In genomic region chr6:100088009-100088408, GRCh38 we compare ENCODE assay signal across 15 cellular contexts.
DNase-seq lines count a peak whose midpoint lies in the region; ATAC-seq and TF ChIP-seq lines count a peak whose summit lies in the region.
"Had no signal": no experiment of that assay in that cellular context is flagged by ENCODE, and none has a peak within 500 bp of the region (broad histone marks: within the 10 kb centered on the region; RNA-seq: fewer than 3 reads in every experiment).

No MANE protein-coding gene starts in this region.

- H3K4me3 ChIP-seq in mammary epithelial cell (replicated peaks in 1 of 3; ENCODE audit: insufficient read depth in 1 of 3, low read depth in 2 of 3, low read length in 3 of 3) (no peak overlapping the region), A673 (ENCODE audit: low read depth, low read length, poor library complexity, severe bottlenecking) (no peak overlapping the region)
- H3K4me3 ChIP-seq: MG63, upper lobe of left lung had no signal

- TF ChIP-seq CTCF in mammary epithelial cell (conservative IDR thresholded peaks at IDR 0.05 in 1 of 2, IDR thresholded peaks at IDR 0.05 in 1 of 2; ENCODE audit: extremely low read depth in 1 of 2, insufficient read depth in 1 of 2, low read depth in 1 of 2, low read length in 2 of 2) (no peak), A673 (conservative IDR thresholded peaks at IDR 0.05; ENCODE audit: low read depth, low read length) (no peak)

- H3K9me3 ChIP-seq in mammary epithelial cell (replicated peaks; ENCODE audit: insufficient read depth, low read length) (no peaks in the 10 kb centered on the region), A673 (ENCODE audit: low read depth, low read length, poor library complexity, severe bottlenecking) (no peaks in the 10 kb centered on the region)
- H3K9me3 ChIP-seq: BE2C, upper lobe of left lung had no signal

- no peak for ATAC-seq in HG03469 (IDR thresholded peaks at IDR 0.05; ENCODE audit: unreplicated experiment)
- ATAC-seq: activated T-cell treated with anti-CD3 and anti-CD28 coated beads, Interleukin-2, amount 50 U/mL, for 72 hours had no signal

- H3K4me2 ChIP-seq in mammary epithelial cell (ENCODE audit: insufficient read depth, low read depth, low read length) = no peak overlapping the region

- DNase-seq in AG08395 (ENCODE audit: low spot score) = peak; percentile 66
- DNase-seq in HT1080 (ENCODE audit: low read depth) = peak; percentile 33
- peak; percentile 28 for DNase-seq in mammary epithelial cell
- DNase-seq in kidney tubule cell (ENCODE audit: low spot score) = peak; percentile 26
- no peak for DNase-seq in A673 (ENCODE audit: low spot score)
- DNase-seq in substantia nigra (lab: John Stamatoyannopoulos, UW) = no peak
- DNase-seq in activated T-cell treated with anti-CD3 and anti-CD28 coated beads, Interleukin-2, amount 50 U/mL, for 1 hour = no peak
- DNase-seq: activated CD4-positive, alpha-beta T cell treated with anti-CD3 and anti-CD28 coated beads for 48 hours; activated T-cell treated with anti-CD3 and anti-CD28 coated beads, Interleukin-2, amount 50 U/mL, for 72 hours; BE2C; DMS79 treated with DMSO at 0.1 percent for 48 hours; MG63; occipital lobe; upper lobe of left lung had no signal

- no peaks in the 10 kb centered on the region for H4K20me1 ChIP-seq in mammary epithelial cell (ENCODE audit: insufficient read depth, low read length)

- BruUV-seq in mammary epithelial cell (replicated peaks; lab: Mats Ljungman, UMichigan) (no TSS peak), A673 (replicated peaks; lab: Mats Ljungman, UMichigan) (no TSS peak)

- intact Hi-C loops in mammary epithelial cell (cut with micrococcal nuclease) = no loop called here
- intact Hi-C loops in A673 (cut with micrococcal nuclease; ENCODE audit: unreplicated experiment) = no loop called here

- no peaks in the 10 kb centered on the region for H3K4me1 ChIP-seq in mammary epithelial cell (ENCODE audit: insufficient read depth, low read length)
- H3K4me1 ChIP-seq in A673 (ENCODE audit: insufficient read depth, low read length, poor library complexity, severe bottlenecking) = peaks cover 10% of the 10 kb centered on the region
- H3K4me1 ChIP-seq: BE2C, upper lobe of left lung had no signal

- CTCF ChIA-PET in mammary epithelial cell (lab: Charles Lee; ENCODE audit: low non-redundant PET) = no interaction called here
- CTCF ChIA-PET in A673 (lab: Charles Lee) = no interaction called here

- WGBS in mammary epithelial cell (ENCODE audit: low coverage, missing lambda C conversion rate) = 85% methylated on average over 1 of the region's 1 CpG

- in situ Hi-C loops in mammary epithelial cell (cut with MboI; ENCODE audit: low sequenced_read_pairs in 2 of 2) = no loop called here

- H3K27ac ChIP-seq in mammary epithelial cell (ENCODE audit: insufficient read depth, low read depth, low read length) = no peak overlapping the region
- no peak overlapping the region for H3K27ac ChIP-seq in A673 (ENCODE audit: low read depth, low read length, poor library complexity, severe bottlenecking)
- no peak overlapping the region for H3K27ac ChIP-seq in substantia nigra (ENCODE audit: low read depth, low read length, poor library complexity, severe bottlenecking)
- H3K27ac ChIP-seq: upper lobe of left lung had no signal

- POLR2A ChIA-PET in A673 (lab: Charles Lee; ENCODE audit: low non-redundant PET) = no interaction called here

- H3K36me3 ChIP-seq in mammary epithelial cell (ENCODE audit: insufficient read depth, low read length) (no peaks in the 10 kb centered on the region), A673 (ENCODE audit: insufficient read depth, low read length, poor library complexity, severe bottlenecking) (no peaks in the 10 kb centered on the region)
- H3K36me3 ChIP-seq: BE2C, MG63, upper lobe of left lung had no signal

- no peaks in the 10 kb centered on the region for H3K27me3 ChIP-seq in mammary epithelial cell (ENCODE audit: insufficient read depth, low read length)
- H3K27me3 ChIP-seq in A673 (replicated peaks; ENCODE audit: insufficient read depth, low read depth, low read length, poor library complexity) = no peaks in the 10 kb centered on the region
- H3K27me3 ChIP-seq: BE2C, MG63, upper lobe of left lung had no signal

- no peak overlapping the region for H2AFZ ChIP-seq in mammary epithelial cell (ENCODE audit: low read depth, low read length)

- no peak overlapping the region for H3K9ac ChIP-seq in mammary epithelial cell (ENCODE audit: insufficient read depth, low read length)

- no peaks in the 10 kb centered on the region for H3K79me2 ChIP-seq in mammary epithelial cell (ENCODE audit: insufficient read depth, low read length)

- dilution Hi-C loops in mammary epithelial cell (cut with HindIII; ENCODE audit: low sequenced_read_pairs) = no loop called here

Comparison
In these comparisons a context has a peak if more than half of its experiments do, and no peak if none do; other contexts are left out.
1. DNase-seq: peak in AG08395 (single experiment), HT1080 (single experiment), mammary epithelial cell (single experiment) and kidney tubule cell (single experiment); none in A673 (single experiment), substantia nigra (0 of 49) and activated T-cell treated with anti-CD3 and anti-CD28 coated beads, Interleukin-2, amount 50 U/mL, for 1 hour (single experiment).